8 cellular contexts compared by ENCODE assay signal in the genomic region with DNA sequence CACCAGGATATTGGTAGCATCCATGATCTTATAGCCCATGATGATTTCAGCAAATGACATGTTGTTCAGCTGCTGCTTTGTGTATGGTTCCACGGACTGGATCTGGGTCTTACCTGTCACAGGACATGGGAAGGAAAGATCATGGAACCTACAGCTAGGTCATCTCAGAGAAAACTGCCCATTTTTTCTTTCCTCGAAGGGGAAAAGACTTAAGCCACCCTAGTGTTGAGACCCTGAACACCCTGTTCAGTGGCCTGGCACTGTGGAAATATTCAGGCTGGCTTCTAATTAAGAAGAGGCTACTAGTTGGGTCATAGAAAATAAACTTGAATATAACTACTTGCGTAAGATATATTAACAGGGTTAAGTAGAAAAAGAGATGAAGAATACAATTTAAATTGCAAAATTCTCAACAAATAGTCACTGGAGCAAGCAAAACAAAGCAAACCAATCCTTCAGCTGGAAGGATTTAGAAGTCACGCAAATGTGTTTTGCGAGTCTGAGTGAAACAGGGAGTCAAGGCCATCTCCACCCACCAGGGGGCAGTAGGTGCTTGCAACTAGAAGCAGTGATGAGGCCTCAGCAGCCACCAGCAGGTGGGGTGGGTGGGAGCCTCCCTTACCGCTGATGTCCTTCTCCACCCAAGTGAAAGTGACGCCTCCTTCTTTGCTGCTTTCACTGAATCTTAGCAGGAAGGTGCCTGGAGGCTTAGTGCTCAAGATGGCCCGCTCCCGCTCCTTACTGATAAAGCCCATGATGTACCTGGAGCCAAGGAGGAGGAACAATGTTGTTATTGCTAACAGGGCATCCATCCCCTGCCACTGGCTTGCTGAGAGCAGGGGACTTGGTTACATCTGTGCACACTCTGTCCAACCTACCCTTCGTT. TPM values are rescaled to one million over a fixed set of nuclear protein-coding genes. Genes with fewer than 3 reads are reported as not detected.
DNase-seq lines count a peak whose midpoint lies in the region; ATAC-seq and TF ChIP-seq lines count a peak whose summit lies in the region.

No MANE protein-coding gene starts in this region.

- intact Hi-C loops in left lung (cut with DNase I) = loop anchor here (5.0 to 10.0 kb wide), 3 partner anchors 82 to 205 kb away; no protein-coding TSS in a partner anchor

- no peaks in the 10 kb centered on the region for H3K27me3 ChIP-seq in left lung

- peaks cover 0 to 100% of the 10 kb centered on the region in 2 donors for H3K36me3 ChIP-seq in left lung

- H3K27ac ChIP-seq in left lung = peak overlapping the region in 1 of 2 donors; percentile 7

- no peak overlapping the region for H3K4me3 ChIP-seq in left lung

- peaks cover 0 to 44% of the 10 kb centered on the region in 2 donors for H3K4me1 ChIP-seq in left lung

- ATAC-seq in left lung (peak; percentile 88), GM18868 (IDR thresholded peaks at IDR 0.05; ENCODE audit: unreplicated experiment) (no peak)

- DNase-seq in HK-2 (ENCODE audit: unreplicated experiment) (peak; percentile 91), NCI-H526 treated with DMSO at 0.1 percent for 48 hours (lab: John Stamatoyannopoulos, UW) (peak; percentile 42), cerebellum (ENCODE audit: low spot score) (peak; percentile 89), left lung (peak; percentile 90 to 92)
- peak; percentile 97 for DNase-seq in activated CD4-positive, alpha-beta T cell treated with anti-CD3 and anti-CD28 coated beads for 48 hours
- DNase-seq in stimulated activated CD4-positive, alpha-beta T cell treated with anti-CD3 and anti-CD28 coated beads, Interleukin-4, amount 100 ng/mL, for 24 hours = peak; percentile 96

- peak; percentile 100 for TF ChIP-seq CTCF in GM12872 (IDR thresholded peaks at IDR 0.05; ENCODE audit: insufficient read depth, low read depth, low read length)
- peak; percentile 96 to 98 for TF ChIP-seq CTCF in left lung (IDR thresholded peaks at IDR 0.05)

- H3K9me3 ChIP-seq in left lung = no peaks in the 10 kb centered on the region

RNA-seq across cellular contexts. Expression of a gene that starts 34.3 kb away (rescaled TPM):
- total RNA-seq in cerebellum (1.6 TPM), left lung (10 to 100 TPM; 29.3 to 47.4 TPM)

RNA-seq across cellular contexts. Expression of a gene that starts 46.4 kb away (rescaled TPM):
- total RNA-seq in cerebellum = 28.2 TPM
- total RNA-seq in left lung = 10 to 100 TPM; 41.5 to 70.9 TPM

Comparison
In these comparisons a context has a peak if more than half of its experiments do, and no peak if none do; other contexts are left out.
1. DNase-seq: peak in every context shown above with its lines; median percentile 97 in activated CD4-positive, alpha-beta T cell treated with anti-CD3 and anti-CD28 coated beads for 48 hours; 96 in stimulated activated CD4-positive, alpha-beta T cell treated with anti-CD3 and anti-CD28 coated beads, Interleukin-4, amount 100 ng/mL, for 24 hours; 91 in HK-2; 91 in left lung; 89 in cerebellum; 42 in NCI-H526 treated with DMSO at 0.1 percent for 48 hours.
2. RNA of a gene that starts 34.3 kb away (total RNA-seq): 29.3 to 47.4 TPM in left lung; 1.6 TPM in cerebellum (single experiment); every median in the first group is over 10 times any median in the second.